Comparison of ENCODE assay signal across 38 cellular contexts in the genomic region with DNA sequence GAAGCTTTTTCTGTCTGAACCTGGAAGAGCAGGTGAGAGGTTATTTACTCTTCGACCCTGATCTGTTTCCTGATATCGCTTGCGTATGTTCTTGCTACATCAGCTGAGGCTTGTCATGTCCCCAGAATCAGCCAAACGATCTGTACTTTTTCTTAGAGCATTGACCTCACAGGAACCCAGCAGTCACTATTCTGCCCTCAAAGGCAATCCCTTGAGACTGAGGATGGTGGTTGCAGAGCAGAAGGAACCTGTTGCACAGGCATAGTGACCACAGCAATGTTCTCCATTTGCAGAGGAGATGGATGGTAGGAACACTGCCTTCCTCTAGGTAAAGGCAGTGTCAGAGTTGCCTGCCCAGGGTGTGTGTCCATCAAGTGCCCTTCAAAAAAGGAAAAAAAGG. TPM values are rescaled to one million over a fixed set of nuclear protein-coding genes. Genes with fewer than 3 reads are reported as not detected.
"Had no signal": no experiment of that assay in that cellular context is flagged by ENCODE, and none has a peak within 500 bp of the region (broad histone marks: within the 10 kb centered on the region; RNA-seq: fewer than 3 reads in every experiment).

No MANE protein-coding gene starts in this region.

- H3K27ac ChIP-seq: ascending aorta, cardiac muscle cell, Peyer's patch, SJSA1, WERI-Rb-1 had no signal

- H3K9me3 ChIP-seq: ascending aorta, Peyer's patch, SJSA1, SK-N-SH had no signal

- H3K4me3 ChIP-seq: ascending aorta, cardiac muscle cell, Peyer's patch, SJSA1 had no signal

- DNase-seq: activated CD4-positive, alpha-beta T cell treated with anti-CD3 and anti-CD28 coated beads for 1 hour; activated CD4-positive, alpha-beta T cell treated with anti-CD3 and anti-CD28 coated beads, Interleukin-2, amount 10 ng/mL, durations not matched to agents 24 days and 14 days; activated CD4-positive, alpha-beta T cell treated with anti-CD3 and anti-CD28 coated beads, Interleukin-2, amount 50 U/mL, for 4 hours; activated CD4-positive, CD25-positive, alpha-beta regulatory T cell; activated CD8-positive, alpha-beta T cell treated with anti-CD3 and anti-CD28 coated beads for 36 hours; activated gamma-delta T cell; activated naive CD4-positive, alpha-beta T cell treated with Interleukin-2 at 50 U/mL for 16 hours; activated naive CD8-positive, alpha-beta T cell treated with anti-CD3 and anti-CD28 coated beads, Interleukin-2, amount 10 ng/mL, durations not matched to agents 7 days and 5 days; activated T-cell treated with anti-CD3 and anti-CD28 coated beads, Interleukin-2, amount 50 U/mL, for 24 hours; amygdala; KG1; MM.1S; MV-4-11; NCI-H1092 treated with DMSO at 0.1 percent for 48 hours; NCI-H1417; NCI-H146; NCI-H187; NCI-H2029 treated with DMSO at 0.1 percent for 48 hours; NCI-H2107; NCI-H2171; NCI-H226; NCI-H446 treated with DMSO at 0.1 percent for 48 hours; NCI-H524; Peyer's patch; RPMI8226; SHP77 treated with DMSO at 0.1 percent for 48 hours; SK-N-SH; T1000; WERI-Rb-1 had no signal

- H3K4me1 ChIP-seq: ascending aorta, Peyer's patch, SJSA1 had no signal

- H3K27me3 ChIP-seq: ascending aorta, cardiac muscle cell, Peyer's patch, SJSA1 had no signal

- H3K9ac ChIP-seq: SK-N-SH had no signal

- H3K36me3 ChIP-seq: ascending aorta, cardiac muscle cell, Peyer's patch, SJSA1, WERI-Rb-1 had no signal

- H3K4me2 ChIP-seq: SK-N-SH had no signal

- ATAC-seq: activated CD8-positive, alpha-beta T cell treated with anti-CD3 and anti-CD28 coated beads for 36 hours had no signal

RNA-seq across cellular contexts. Expression of a gene that starts 11.3 kb away (rescaled TPM):
- total RNA-seq: activated CD4-positive, alpha-beta T cell treated with anti-CD3 and anti-CD28 coated beads, Interleukin-2, amount 10 ng/mL, durations not matched to agents 24 days and 14 days; activated CD8-positive, alpha-beta memory T cell treated with anti-CD3 and anti-CD28 coated beads for 36 hours; activated CD8-positive, alpha-beta T cell treated with anti-CD3 and anti-CD28 coated beads for 36 hours; activated naive CD8-positive, alpha-beta T cell treated with anti-CD3 and anti-CD28 coated beads, Interleukin-2, amount 10 ng/mL, durations not matched to agents 7 days and 5 days; activated T-helper 2 cell treated with anti-CD3 and anti-CD28 coated beads, Interferon-gamma antibody, Interleukin-2, Interleukin-4, amounts not matched to agents 10 μg/mL and 5 μg/mL and 100 μg/mL, durations not matched to agents 14 hours and 24 hours and 36 hours; ascending aorta; cardiac muscle cell; LHCN-M2; Peyer's patch; SJSA1; T-helper 1 cell treated with Interleukin-12 subunit alpha and Interleukin-12 subunit beta and Interleukin-4 antibody, amounts not matched to agents 30 ng/mL and 1 ng/mL, for 36 hours; T-helper 2 cell treated with Interferon-gamma antibody and Interleukin-4, amounts not matched to agents 100 ng/mL and 5 ng/mL, for 36 hours had no signal
- polyA plus RNA-seq: adipose tissue, cardiac muscle cell, SK-N-SH had no signal

RNA-seq across cellular contexts. Expression of a gene that starts 31.7 kb away (rescaled TPM):
- total RNA-seq: activated CD4-positive, alpha-beta T cell treated with anti-CD3 and anti-CD28 coated beads, Interleukin-2, amount 10 ng/mL, durations not matched to agents 24 days and 14 days; activated CD8-positive, alpha-beta memory T cell treated with anti-CD3 and anti-CD28 coated beads for 36 hours; activated CD8-positive, alpha-beta T cell treated with anti-CD3 and anti-CD28 coated beads for 36 hours; activated naive CD8-positive, alpha-beta T cell treated with anti-CD3 and anti-CD28 coated beads, Interleukin-2, amount 10 ng/mL, durations not matched to agents 7 days and 5 days; activated T-helper 2 cell treated with anti-CD3 and anti-CD28 coated beads, Interferon-gamma antibody, Interleukin-2, Interleukin-4, amounts not matched to agents 10 μg/mL and 5 μg/mL and 100 μg/mL, durations not matched to agents 14 hours and 24 hours and 36 hours; ascending aorta; cardiac muscle cell; LHCN-M2; Peyer's patch; SJSA1; T-helper 1 cell treated with Interleukin-12 subunit alpha and Interleukin-12 subunit beta and Interleukin-4 antibody, amounts not matched to agents 30 ng/mL and 1 ng/mL, for 36 hours; T-helper 2 cell treated with Interferon-gamma antibody and Interleukin-4, amounts not matched to agents 100 ng/mL and 5 ng/mL, for 36 hours had no signal
- polyA plus RNA-seq: adipose tissue, cardiac muscle cell had no signal
